In the genomic region with DNA sequence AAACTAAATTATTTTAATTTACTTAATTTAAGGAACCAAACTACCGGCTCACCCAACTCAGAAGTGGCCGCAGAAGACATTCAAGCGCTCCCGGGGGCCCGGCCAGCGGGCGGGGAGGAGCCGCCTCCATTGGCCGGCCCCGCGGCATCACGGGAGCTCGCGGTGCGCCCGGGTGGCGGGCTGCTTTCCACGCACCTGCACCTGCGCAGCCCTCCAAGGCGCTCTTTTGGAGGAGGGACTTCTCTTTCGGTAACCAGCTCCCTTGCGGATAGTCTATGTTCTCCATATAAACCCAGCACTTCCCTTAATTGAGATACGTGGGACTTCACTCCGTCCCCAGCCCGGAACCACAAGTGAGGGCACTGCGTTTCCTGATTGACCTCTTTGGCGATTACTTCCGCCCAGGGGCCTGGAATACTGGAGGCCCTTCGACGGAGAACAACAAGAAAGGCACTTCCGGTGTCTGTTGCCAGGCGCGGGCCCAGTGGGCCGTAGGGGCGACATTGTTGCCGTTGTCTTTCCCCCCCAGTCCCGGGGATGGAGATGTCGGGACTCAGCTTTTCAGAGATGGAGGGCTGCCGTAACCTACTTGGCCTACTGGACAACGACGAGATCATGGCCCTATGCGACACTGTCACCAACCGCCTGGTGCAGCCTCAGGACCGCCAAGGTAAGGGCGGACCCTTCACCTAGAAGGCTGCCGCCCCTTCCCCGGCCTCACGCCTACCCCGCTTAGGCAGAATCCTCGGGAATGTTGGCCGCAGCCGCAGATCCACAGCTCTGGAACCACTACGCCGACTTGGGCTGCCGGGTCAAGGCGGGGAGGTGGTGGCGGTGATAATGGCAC, we compare ENCODE assay signal across 8 cellular contexts. TPM values are rescaled to one million over a fixed set of nuclear protein-coding genes. Genes with fewer than 3 reads are reported as not detected.
DNase-seq lines count a peak whose midpoint lies in the region; ATAC-seq and TF ChIP-seq lines count a peak whose summit lies in the region.

A gene (plus strand): TSS at position 444 of the 847 bp plus-strand sequence. CDS start 94 bp downstream, at position 538.

- CTCF ChIA-PET in Caco-2 (lab: Charles Lee): interaction anchor here (0.6 to 0.9 kb wide), 2 partner anchors 30 to 36 kb away, joined by 3 read pairs; no protein-coding TSS in a partner anchor

- H4K8ac ChIP-seq in mesendoderm (ENCODE audit: low read depth, low read length): peak within 1 kb of the TSS; percentile 78

- H3K9ac ChIP-seq in endocrine pancreas (ENCODE audit: control insufficient read depth, insufficient read depth, low read length) (peak within 1 kb of the TSS; percentile 66), mesendoderm (ENCODE audit: low read length) (peak within 1 kb of the TSS; percentile 84)

- POLR2A ChIA-PET in Caco-2 (lab: Charles Lee): interaction anchor here (0.9 to 1.2 kb wide), 2 partner anchors 90 to 92 kb away, joined by 3 to 5 read pairs; a partner anchor contains a TSS

- H3K9me3 Mint-ChIP-seq in Caco-2 (ENCODE audit: unreplicated experiment): no peaks in the 10 kb centered on the region

- peak within 1 kb of the TSS; percentile 74 for H3K23ac ChIP-seq in mesendoderm (ENCODE audit: low read length)

- intact Hi-C loops in Caco-2 (cut with micrococcal nuclease; ENCODE audit: unreplicated experiment): loop anchor here (1.0 kb wide), 1 partner anchor 90 kb away; a partner anchor contains a TSS

- H3K79me1 ChIP-seq in mesendoderm (ENCODE audit: low read length): peaks cover 9% of the 10 kb centered on the region

- peaks cover 26% of the 10 kb centered on the region for H3K79me2 ChIP-seq in mesendoderm (ENCODE audit: control insufficient read depth, insufficient read depth, low read length)

- peaks cover 6% of the 10 kb centered on the region for H3K4me1 Mint-ChIP-seq in Caco-2 (ENCODE audit: low read depth, unreplicated experiment)

- no CpG with 5 or more reads among the region's 57 CpGs for WGBS in mesendoderm (ENCODE audit: extremely low coverage, insufficient coverage, low lambda C conversion rate)

- peak within 1 kb of the TSS; percentile 93 for H3K27ac ChIP-seq in mesendoderm (ENCODE audit: low read depth, low read length)

- H2BK120ac ChIP-seq in mesendoderm (ENCODE audit: low read depth, low read length): no peak within 1 kb of the TSS

- no peak within 1 kb of the TSS for H4K5ac ChIP-seq in mesendoderm (ENCODE audit: low read length)

- TF ChIP-seq CTCF in Caco-2 (IDR thresholded peaks at IDR 0.05; ENCODE audit: insufficient read depth in 1 of 2, low read depth in 1 of 2, low read length in 1 of 2, severe bottlenecking in 1 of 2, unreplicated experiment in 1 of 2): no peak

- peak within 1 kb of the TSS; percentile 98 for H3K56ac ChIP-seq in mesendoderm (ENCODE audit: low read length)

- no peaks in the 10 kb centered on the region for H3K27me3 Mint-ChIP-seq in Caco-2 (ENCODE audit: insufficient read depth, unreplicated experiment)

- H3K27ac Mint-ChIP-seq in Caco-2 (ENCODE audit: unreplicated experiment): peak within 1 kb of the TSS; percentile 96

- H3K36me3 ChIP-seq in Caco-2 (ENCODE audit: control insufficient read depth, insufficient read depth, low read length) (no peaks in the 10 kb centered on the region), endocrine pancreas (ENCODE audit: control insufficient read depth, insufficient read depth, low read length) (no peaks in the 10 kb centered on the region), mesendoderm (ENCODE audit: control insufficient read depth, insufficient read depth, low read length) (peaks cover 2% of the 10 kb centered on the region)

- no peak within 1 kb of the TSS for H2BK15ac ChIP-seq in mesendoderm (replicated peaks; ENCODE audit: low read depth)

- H2BK5ac ChIP-seq in mesendoderm (ENCODE audit: low read length): peak within 1 kb of the TSS; percentile 85

- H3K9me3 ChIP-seq in Caco-2 (no peaks in the 10 kb centered on the region), endocrine pancreas (ENCODE audit: control insufficient read depth, low read length) (no peaks in the 10 kb centered on the region)

- peaks cover 19% of the 10 kb centered on the region for H3K36me3 Mint-ChIP-seq in Caco-2 (ENCODE audit: insufficient read depth, unreplicated experiment)

- peak within 1 kb of the TSS; percentile 84 for H3K4me2 ChIP-seq in mesendoderm (ENCODE audit: low read length)

- H2AK5ac ChIP-seq in mesendoderm (ENCODE audit: low read length): no peak within 1 kb of the TSS

- H3K4me1 ChIP-seq in Caco-2: no peaks in the 10 kb centered on the region
- peaks cover 7% of the 10 kb centered on the region for H3K4me1 ChIP-seq in endocrine pancreas (ENCODE audit: control insufficient read depth, insufficient read depth, low read length)
- no peaks in the 10 kb centered on the region for H3K4me1 ChIP-seq in mesendoderm (ENCODE audit: control insufficient read depth, low read depth, low read length)

- H3K4me3 Mint-ChIP-seq in Caco-2 (ENCODE audit: unreplicated experiment): peak within 1 kb of the TSS; percentile 95

- ATAC-seq in GM21367 (IDR thresholded peaks at IDR 0.05; ENCODE audit: unreplicated experiment): peak; percentile 76

- DNase-seq in Caco-2: peak; percentile 88 to 90
- DNase-seq in HT1080 (ENCODE audit: low read depth): peak; percentile 91
- DNase-seq in NOMO-1 treated with dmso at 0.1 percent for 144 hours (lab: John Stamatoyannopoulos, UW; ENCODE audit: unreplicated experiment): peak; percentile 78
- peak; percentile 52 to 64 (median 62) for DNase-seq in activated CD8-positive, alpha-beta memory T cell treated with anti-CD3 and anti-CD28 coated beads for 48 hours (ENCODE audit: low read depth in 2 of 3, low spot score in 2 of 3)
- DNase-seq in mesendoderm: peak; percentile 98
- peak; percentile 65 for DNase-seq in stimulated activated CD8-positive, alpha-beta memory T cell treated with anti-CD3 and anti-CD28 coated beads, Interleukin-12 subunit alpha, Interleukin-12 subunit beta, amount 100 ng/mL, for 4 hours (ENCODE audit: low read depth)

- peak within 1 kb of the TSS; percentile 70 for H3K4me3 ChIP-seq in Caco-2 (ENCODE audit: low read depth, low read length)
- peak within 1 kb of the TSS; percentile 96 for H3K4me3 ChIP-seq in endocrine pancreas (ENCODE audit: control insufficient read depth, insufficient read depth, low read length)
- H3K4me3 ChIP-seq in mesendoderm (ENCODE audit: low read length): peak within 1 kb of the TSS; percentile 53

- no peaks in the 10 kb centered on the region for H3K27me3 ChIP-seq in Caco-2 (replicated peaks; ENCODE audit: control insufficient read depth, insufficient read depth, low read length)
- H3K27me3 ChIP-seq in endocrine pancreas (ENCODE audit: control insufficient read depth, insufficient read depth, low read length): no peaks in the 10 kb centered on the region
- no peaks in the 10 kb centered on the region for H3K27me3 ChIP-seq in mesendoderm (ENCODE audit: insufficient read depth, low read length, poor library complexity)

- BruUV-seq in Caco-2 (replicated peaks; lab: Mats Ljungman, UMichigan): no TSS peak

- peak within 1 kb of the TSS; percentile 18 for H3K18ac ChIP-seq in mesendoderm (ENCODE audit: low read length)

- peak within 1 kb of the TSS; percentile 83 for H3K4ac ChIP-seq in mesendoderm (ENCODE audit: low read depth, low read length)

RNA-seq across cellular contexts. Expression of the gene that starts here (rescaled TPM):
- total RNA-seq in Caco-2 (2022): 20.4 and 22.8 TPM in 2 replicates
- total RNA-seq in HT1080 (2014; rRNA removed; shearing (Covaris generic)): 25.9 and 30.7 TPM in 2 replicates
- 14.3 and 16.3 TPM in 2 replicates for polyA plus RNA-seq in HT1080 (2015; cell fraction: cytosol; rRNA removed)
- 14.1 and 15.2 TPM in 2 replicates for polyA plus RNA-seq in HT1080 (2015; cell fraction: nucleus; rRNA removed)
- polyA plus RNA-seq in mesendoderm (2013, experiment 1 of 2): 21.7 TPM
- polyA plus RNA-seq in mesendoderm (2013, experiment 2 of 2): 22.6 TPM

Comparison
In these comparisons a context has a peak if more than half of its experiments do, and no peak if none do; other contexts are left out.
1. Peak in every context shown above with its lines: DNase-seq, ATAC-seq, H3K4me3 ChIP-seq and H3K27ac ChIP-seq.